12 cellular contexts compared by ENCODE assay signal in the genomic region with DNA sequence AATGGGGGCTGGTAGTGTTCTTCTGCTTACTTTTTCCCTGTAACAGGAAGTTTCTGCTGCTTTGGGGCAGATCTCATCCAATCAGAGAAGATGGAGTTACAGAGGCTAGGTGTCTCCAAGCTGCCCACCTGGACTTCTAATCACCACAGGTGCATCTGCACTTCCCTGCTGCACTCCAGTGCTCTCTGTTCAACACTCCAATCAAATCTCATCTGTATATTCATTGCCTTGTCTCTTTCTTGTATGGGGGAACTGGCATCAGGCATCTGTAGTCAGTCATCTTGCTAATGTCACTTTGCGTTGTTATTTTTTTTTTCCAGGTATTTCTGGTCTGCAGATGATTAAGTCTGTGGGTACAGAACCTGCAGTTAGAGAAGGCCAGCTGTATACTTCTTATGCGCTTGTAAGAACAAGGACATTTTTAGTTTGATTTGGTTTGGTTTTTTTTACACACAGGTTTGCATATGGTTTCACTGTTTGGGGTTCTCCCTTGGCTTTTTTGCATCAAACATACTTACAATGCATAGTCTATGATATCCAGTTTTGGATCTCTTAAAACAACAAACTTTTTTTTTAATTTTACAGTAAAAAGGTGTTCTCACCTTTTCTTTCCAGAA.
DNase-seq lines count a peak whose midpoint lies in the region; ATAC-seq lines count a peak whose summit lies in the region.
"Had no signal": no experiment of that assay in that cellular context is flagged by ENCODE, and none has a peak within 500 bp of the region (broad histone marks: within the 10 kb centered on the region; RNA-seq: fewer than 3 reads in every experiment).

No MANE protein-coding gene starts in this region.

- peak; percentile 90 for ATAC-seq in GM18517 (IDR thresholded peaks at IDR 0.05; ENCODE audit: unreplicated experiment)
- peak; percentile 73 for ATAC-seq in GM21390 (IDR thresholded peaks at IDR 0.05; ENCODE audit: unreplicated experiment)
- peak; percentile 74 for ATAC-seq in HG02870 (IDR thresholded peaks at IDR 0.05; ENCODE audit: unreplicated experiment)
- ATAC-seq in HG03521 (IDR thresholded peaks at IDR 0.05; ENCODE audit: unreplicated experiment), result peak; percentile 52

- no peak for DNase-seq in iPS-NIHi7 (ENCODE audit: extremely low spot score)
- no peak for DNase-seq in NCI-H524 treated with DMSO at 0.1 percent for 48 hours (lab: John Stamatoyannopoulos, UW)
- DNase-seq in AG08395 (ENCODE audit: low spot score), result no peak
- no peak for DNase-seq in NCI-H345 treated with DMSO at 0.1 percent for 48 hours (lab: John Stamatoyannopoulos, UW; ENCODE audit: unreplicated experiment)
- DNase-seq: DMS 273 treated with DMSO at 0.1 percent for 48 hours, foreskin melanocyte, KG1, NCI-H2081 treated with DMSO at 0.1 percent for 48 hours had no signal
